ENCODE assay signal across 2 cellular contexts in genomic region chr1:169896013-169896412, GRCh38.
TF ChIP-seq lines count a peak whose summit lies in the region.

No MANE protein-coding gene starts in this region.

TF ChIP-seq in HepG2, 621 proteins besides CTCF, POLR2A, EP300 and RAD21:
- TF ChIP-seq ZFP91 (CRISPR knock-in tag; IDR thresholded peaks at IDR 0.05; ENCODE audit: borderline replicate concordance) (no peak), SNAPC5 (CRISPR knock-in tag; IDR thresholded peaks at IDR 0.05; ENCODE audit: borderline replicate concordance) (0 out of 2 replicates have a peak, but pooled peaks have one; percentile 29)

TF ChIP-seq in GM12878, 131 proteins besides CTCF, POLR2A, EP300 and RAD21:
- 0 out of 2 replicates have a peak, but pooled peaks have one; percentile 38 for TF ChIP-seq TCF12 (IDR thresholded peaks at IDR 0.05; ENCODE audit: low read depth, low read length)
- TF ChIP-seq ZNF217 (IDR thresholded peaks at IDR 0.05), result no peak
- no peak for TF ChIP-seq ZNF687 (IDR thresholded peaks at IDR 0.05)
- no peak for TF ChIP-seq BCL3 (IDR thresholded peaks at IDR 0.05; ENCODE audit: borderline replicate concordance, insufficient read depth, low read depth, low read length, poor library complexity, severe bottlenecking)
- TF ChIP-seq E2F8 (IDR thresholded peaks at IDR 0.05; ENCODE audit: low read depth, partially characterized antibody), result no peak
- no peak for TF ChIP-seq ZBTB40 (IDR thresholded peaks at IDR 0.05; ENCODE audit: borderline replicate concordance)
- TF ChIP-seq MEF2B (IDR thresholded peaks at IDR 0.05; ENCODE audit: partially characterized antibody, poor library complexity, severe bottlenecking), result no peak
- TF ChIP-seq SREBF2 (IDR thresholded peaks at IDR 0.05; ENCODE audit: low read length), result no peak
- TF ChIP-seq MTA2 (IDR thresholded peaks at IDR 0.05; ENCODE audit: low read depth), result no peak
- TF ChIP-seq GATAD2B (conservative IDR thresholded peaks at IDR 0.05; ENCODE audit: low read depth), result no peak; the same call in 1 of the 2 replicates
- TF ChIP-seq MXI1 (IDR thresholded peaks at IDR 0.05; ENCODE audit: low read depth, low read length), result no peak
- 0 out of 2 replicates have a peak, but pooled peaks have one; percentile 31 for TF ChIP-seq DPF2 (IDR thresholded peaks at IDR 0.05)
- TF ChIP-seq SRF (IDR thresholded peaks at IDR 0.05; ENCODE audit: low read depth in 2 of 2, low read length in 2 of 2), result no peak
- TF ChIP-seq SP1 (IDR thresholded peaks at IDR 0.05; ENCODE audit: low read depth, low read length), result no peak
- peak; percentile 70 for TF ChIP-seq RUNX3 (IDR thresholded peaks at IDR 0.05; ENCODE audit: low read length)
- TF ChIP-seq NBN (IDR thresholded peaks at IDR 0.05), result no peak
- TF ChIP-seq IRF4 (IDR thresholded peaks at IDR 0.05; ENCODE audit: low read depth, low read length), result peak; percentile 46; the same call in 1 of the 2 replicates
- no peak for TF ChIP-seq PML (IDR thresholded peaks at IDR 0.05; ENCODE audit: low read length)
- TF ChIP-seq MEF2A (IDR thresholded peaks at IDR 0.05; ENCODE audit: insufficient read depth, low read depth, low read length), result no peak
- no peak for TF ChIP-seq USF1 (IDR thresholded peaks at IDR 0.05; ENCODE audit: borderline replicate concordance, extremely low read length, insufficient read depth, low read depth, low read length)
- no peak for TF ChIP-seq SMAD1 (IDR thresholded peaks at IDR 0.05; ENCODE audit: low read depth, partially characterized antibody)
- TF ChIP-seq TAF1 (IDR thresholded peaks at IDR 0.05; ENCODE audit: borderline replicate concordance, low read depth, low read length), result no peak
- TF ChIP-seq NR2C2 (IDR thresholded peaks at IDR 0.05; ENCODE audit: borderline replicate concordance, control insufficient read depth, insufficient read length, low read depth), result no peak
- peak; percentile 87 for TF ChIP-seq SPI1 (IDR thresholded peaks at IDR 0.05; ENCODE audit: borderline replicate concordance, insufficient read depth, low read depth, low read length)
- no peak for TF ChIP-seq CUX1 (IDR thresholded peaks at IDR 0.05; ENCODE audit: insufficient replicate concordance, low read depth, low read length)
- TF ChIP-seq ZZZ3 (IDR thresholded peaks at IDR 0.05; ENCODE audit: control insufficient read depth, insufficient read length, low read depth), result no peak
- TF ChIP-seq TCF7 (IDR thresholded peaks at IDR 0.05; ENCODE audit: borderline replicate concordance), result no peak
- TF ChIP-seq FOXK2 (IDR thresholded peaks at IDR 0.05), result no peak
- TF ChIP-seq ELK1 (IDR thresholded peaks at IDR 0.05; ENCODE audit: low read depth, low read length), result no peak
- no peak for TF ChIP-seq SMARCA5 (IDR thresholded peaks at IDR 0.05)
- no peak for TF ChIP-seq KDM1A (IDR thresholded peaks at IDR 0.05; ENCODE audit: borderline replicate concordance)
- TF ChIP-seq PAX8 (IDR thresholded peaks at IDR 0.05), result no peak
- no peak for TF ChIP-seq ZNF207 (IDR thresholded peaks at IDR 0.05; ENCODE audit: borderline replicate concordance)
